In genomic region chr20:29874476-29875202, GRCh38 we compare ENCODE assay signal across 11 cellular contexts.
"Had no signal": no experiment of that assay in that cellular context is flagged by ENCODE, and none has a peak within 500 bp of the region (broad histone marks: within the 10 kb centered on the region; RNA-seq: fewer than 3 reads in every experiment).

No MANE protein-coding gene starts in this region.

- H3K27me3 ChIP-seq: ascending aorta, testis had no signal

- H3K27ac ChIP-seq: ascending aorta, heart right ventricle, left lung, psoas muscle had no signal

- DNase-seq: activated CD4-positive, alpha-beta T cell treated with anti-CD3 and anti-CD28 coated beads, Interleukin-2, amount 50 U/mL, for 4 hours; activated naive CD4-positive, alpha-beta T cell; foreskin melanocyte; stimulated activated CD4-positive, alpha-beta T cell treated with anti-CD3 and anti-CD28 coated beads, Interleukin-4, amount 100 ng/mL, for 1 hour had no signal

- H3K4me3 ChIP-seq: ascending aorta, heart right ventricle, left lung, psoas muscle, testis had no signal

- H3K4me1 ChIP-seq: ascending aorta, heart right ventricle, left lung, psoas muscle, testis had no signal

- H3K36me3 ChIP-seq: ascending aorta, heart right ventricle, left lung had no signal

- ATAC-seq: activated naive CD8-positive, alpha-beta T cell treated with anti-CD3 and anti-CD28 coated beads, Interleukin-2, amount 50 U/mL, for 24 hours; activated T-cell treated with anti-CD3 and anti-CD28 coated beads, Interleukin-2, amount 50 U/mL, for 72 hours had no signal

- H3K9me3 ChIP-seq: psoas muscle, testis had no signal
